In the genomic region with DNA sequence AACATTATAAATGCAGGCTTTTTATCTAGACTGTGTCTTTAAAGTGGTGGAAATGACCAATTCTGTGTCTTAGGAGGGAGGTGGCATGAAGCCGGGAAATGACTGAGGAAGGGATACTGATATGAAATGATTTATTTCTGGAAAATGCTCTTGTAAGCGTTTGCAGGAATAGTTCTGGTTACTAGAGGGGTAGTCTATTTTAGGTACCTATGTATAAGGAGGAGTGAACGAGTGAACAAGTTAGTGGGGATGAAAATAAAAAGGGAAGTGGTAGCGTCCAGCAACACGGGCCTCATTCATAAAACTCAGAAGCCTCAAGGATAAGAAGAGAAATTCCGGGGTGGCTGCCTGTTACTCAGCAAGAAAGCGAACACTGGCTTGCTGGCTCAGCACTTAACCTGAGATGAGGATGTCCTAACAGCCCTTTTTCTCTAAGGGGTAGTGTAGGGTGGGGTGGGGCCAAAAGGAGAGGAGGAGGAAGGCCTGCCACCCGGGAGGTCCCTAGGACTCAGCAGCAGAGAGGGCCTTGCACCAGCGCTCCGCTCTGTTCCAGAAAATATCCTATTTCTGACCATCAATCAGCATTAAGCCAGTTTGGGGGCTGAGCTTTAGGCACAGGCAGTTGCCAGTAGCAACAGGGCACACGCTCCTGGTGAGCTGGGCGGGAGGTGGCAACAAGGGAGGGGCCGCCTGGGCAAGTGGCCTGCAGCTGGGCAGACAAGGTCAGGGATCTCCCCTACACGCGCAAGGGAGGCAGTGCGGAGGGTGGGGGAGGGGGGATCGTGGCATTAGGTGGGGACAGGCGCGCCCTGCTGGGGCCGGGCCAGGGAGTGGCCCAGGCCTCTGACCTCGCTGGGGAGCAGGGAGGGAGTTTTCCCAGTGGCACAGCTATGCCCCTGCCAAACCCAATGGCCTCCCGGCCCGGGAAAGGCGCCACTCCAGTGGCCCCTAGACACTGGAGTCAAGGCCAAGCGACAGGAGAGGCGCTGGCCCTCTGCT, we compare ENCODE assay signal across 9 cellular contexts.
DNase-seq lines count a peak whose midpoint lies in the region; ATAC-seq and TF ChIP-seq lines count a peak whose summit lies in the region.
"Had no signal": no experiment of that assay in that cellular context is flagged by ENCODE, and none has a peak within 500 bp of the region (broad histone marks: within the 10 kb centered on the region; RNA-seq: fewer than 3 reads in every experiment).

No MANE protein-coding gene starts in this region.

- peaks cover 25% of the 10 kb centered on the region for H3K27me3 Mint-ChIP-seq in osteocyte (ENCODE audit: unreplicated experiment)

- peak overlapping the region in 1 of 4 donors; percentile 58 for H3K4me3 ChIP-seq in adrenal gland
- H3K4me3 ChIP-seq in hepatocyte, result no peak overlapping the region
- H3K4me3 ChIP-seq in skeletal muscle tissue (ENCODE audit: low read length in 3 of 3), result peak overlapping the region in 2 of 3 donors; percentile 43 to 52

- no peak overlapping the region for H3K27ac Mint-ChIP-seq in osteocyte (ENCODE audit: unreplicated experiment)
- H3K27ac Mint-ChIP-seq: activated CD8-positive, alpha-beta T cell treated with anti-CD3 and anti-CD28 coated beads for 36 hours had no signal

- H3K27ac ChIP-seq in adrenal gland (peak overlapping the region in 2 of 5 donors; percentile 41 to 54), hepatocyte (no peak overlapping the region), skeletal muscle tissue (ENCODE audit: low read depth, low read length) (no peak overlapping the region)

- no peaks in the 10 kb centered on the region for H3K36me3 Mint-ChIP-seq in osteocyte (ENCODE audit: unreplicated experiment)

- H3K36me3 ChIP-seq in adrenal gland (replicated peaks in 1 of 2), result no peaks in the 10 kb centered on the region
- H3K36me3 ChIP-seq in hepatocyte (replicated peaks; ENCODE audit: insufficient read depth, low read depth), result no peaks in the 10 kb centered on the region
- H3K36me3 ChIP-seq in skeletal muscle tissue (ENCODE audit: control insufficient read depth in 3 of 3, insufficient read depth in 3 of 3, low read length in 3 of 3), result no peaks in the 10 kb centered on the region

- H3K4me1 Mint-ChIP-seq in osteocyte (ENCODE audit: unreplicated experiment), result peaks cover 4% of the 10 kb centered on the region

- no peak for TF ChIP-seq CTCF in adrenal gland (IDR thresholded peaks at IDR 0.05)
- TF ChIP-seq CTCF in hepatocyte (IDR thresholded peaks at IDR 0.05; ENCODE audit: poor library complexity), result no peak
- no peak for TF ChIP-seq CTCF in osteocyte (IDR thresholded peaks at IDR 0.05)

- ATAC-seq in GM21447 (IDR thresholded peaks at IDR 0.05; ENCODE audit: unreplicated experiment), result no peak
- ATAC-seq: activated CD8-positive, alpha-beta T cell treated with anti-CD3 and anti-CD28 coated beads for 36 hours had no signal

- no peak for TF ChIP-seq POLR2A in adrenal gland (IDR thresholded peaks at IDR 0.05)

- H3K4me3 Mint-ChIP-seq in osteocyte (ENCODE audit: unreplicated experiment), result no peak overlapping the region
- H3K4me3 Mint-ChIP-seq: activated CD8-positive, alpha-beta T cell treated with anti-CD3 and anti-CD28 coated beads for 36 hours had no signal

- H3K4me1 ChIP-seq in adrenal gland (replicated peaks in 1 of 2), result peaks cover 0 to 3% of the 10 kb centered on the region in 2 donors
- peaks cover 21% of the 10 kb centered on the region for H3K4me1 ChIP-seq in hepatocyte (ENCODE audit: insufficient read depth)
- peaks cover 2 to 5% (median 3%) of the 10 kb centered on the region in 3 donors for H3K4me1 ChIP-seq in skeletal muscle tissue (ENCODE audit: control insufficient read depth in 3 of 3, insufficient read depth in 3 of 3, low read length in 3 of 3)

- no peak overlapping the region for H3K9ac ChIP-seq in skeletal muscle tissue (ENCODE audit: low read depth in 1 of 3, low read length in 3 of 3)

- H3K79me2 ChIP-seq in hepatocyte, result no peaks in the 10 kb centered on the region

- intact Hi-C loops in adrenal gland (cut with DNase I), result no loop called here

- no peaks in the 10 kb centered on the region for H4K20me1 ChIP-seq in hepatocyte (ENCODE audit: insufficient read depth, poor library complexity, severe bottlenecking)

- peak overlapping the region; percentile 95 for H3K4me2 ChIP-seq in hepatocyte

- no peak overlapping the region for H2AFZ ChIP-seq in hepatocyte

- 12 to 26% (median 19%) methylated on average over 10 to 26 of the region's 26 CpGs for WGBS in adrenal gland, 4 donors
- 37% methylated on average over 18 of the region's 26 CpGs for WGBS in hepatocyte (ENCODE audit: low lambda C conversion rate, missing lambda C conversion rate)

- H3K9me2 ChIP-seq in hepatocyte (replicated peaks; ENCODE audit: insufficient read depth), result no peaks in the 10 kb centered on the region

- DNase-seq in HS-27A (ENCODE audit: low read depth) (peak; percentile 81), adrenal gland (peak; percentile 46 to 88 (median 72)), hepatocyte (ENCODE audit: low spot score) (peak; percentile 9), GM19240 (ENCODE audit: insufficient read length, low spot score) (no peak), middle frontal gyrus (ENCODE audit: extremely low spot score, low spot score) (no peak), osteocyte (ENCODE audit: extremely low spot score, unreplicated experiment) (no peak)
- DNase-seq: activated CD8-positive, alpha-beta T cell treated with anti-CD3 and anti-CD28 coated beads for 36 hours had no signal

- no peaks in the 10 kb centered on the region for H3K9me3 Mint-ChIP-seq in osteocyte (ENCODE audit: unreplicated experiment)
- H3K9me3 Mint-ChIP-seq: activated CD8-positive, alpha-beta T cell treated with anti-CD3 and anti-CD28 coated beads for 36 hours had no signal

- no peaks in the 10 kb centered on the region for H3K27me3 ChIP-seq in adrenal gland
- peaks cover 27% of the 10 kb centered on the region for H3K27me3 ChIP-seq in hepatocyte
- peaks cover 0 to 3% (median 0%) of the 10 kb centered on the region in 3 donors for H3K27me3 ChIP-seq in skeletal muscle tissue (ENCODE audit: control insufficient read depth in 3 of 3, insufficient read depth in 3 of 3, low read length in 3 of 3)

- H3K9me3 ChIP-seq in adrenal gland (replicated peaks in 1 of 3), result no peaks in the 10 kb centered on the region
- H3K9me3 ChIP-seq in hepatocyte (ENCODE audit: low read depth), result no peaks in the 10 kb centered on the region
- no peaks in the 10 kb centered on the region for H3K9me3 ChIP-seq in skeletal muscle tissue (ENCODE audit: control insufficient read depth in 3 of 3, low read length in 3 of 3)

Comparison
In these comparisons a context has a peak if more than half of its experiments do, and no peak if none do; other contexts are left out.
1. DNase-seq: peak in HS-27A (single experiment), adrenal gland (7 of 7) and hepatocyte (single experiment); none in GM19240 (single experiment), middle frontal gyrus (single experiment) and osteocyte (single experiment).